In genomic region chr9:105842023-105842644, GRCh38 we compare ENCODE assay signal across 8 cellular contexts.
DNase-seq lines count a peak whose midpoint lies in the region; ATAC-seq, FAIRE-seq and TF ChIP-seq lines count a peak whose summit lies in the region.

No MANE protein-coding gene starts in this region.

- dilution Hi-C loops in keratinocyte (cut with MboI; ENCODE audit: extremely low pct_ligation_motif_present, low sequenced_read_pairs): no loop called here

- H3K9me2 ChIP-seq in MM.1S (replicated peaks; ENCODE audit: insufficient read depth, low read length): no peaks in the 10 kb centered on the region

- no peaks in the 10 kb centered on the region for H3K9me3 Mint-ChIP-seq in activated naive CD8-positive, alpha-beta T cell treated with anti-CD3 and anti-CD28 coated beads for 36 hours

- peak; percentile 32 for FAIRE-seq in keratinocyte (lab: Jason Lieb, UNC)

- no peaks in the 10 kb centered on the region for H3K27me3 Mint-ChIP-seq in activated naive CD8-positive, alpha-beta T cell treated with anti-CD3 and anti-CD28 coated beads for 36 hours

- TF ChIP-seq CTCF in AG09309 (IDR thresholded peaks at IDR 0.05; ENCODE audit: control insufficient read depth, insufficient read depth, low read depth, low read length, missing control alignments): peak; percentile 62
- TF ChIP-seq CTCF in GM12872 (IDR thresholded peaks at IDR 0.05; ENCODE audit: insufficient read depth, low read depth, low read length): peak; percentile 68
- peak; percentile 86 for TF ChIP-seq CTCF in MM.1S (IDR thresholded peaks at IDR 0.05; ENCODE audit: low read length)
- peak; percentile 53 to 66 (median 61) for TF ChIP-seq CTCF in keratinocyte (optimal IDR thresholded peaks at IDR 0.05 in 1 of 3, IDR thresholded peaks at IDR 0.05 in 1 of 3, conservative IDR thresholded peaks at IDR 0.05 in 1 of 3; ENCODE audit: extremely low read depth in 1 of 3, insufficient read depth in 2 of 3, low read length in 3 of 3)
- TF ChIP-seq CTCF in tibial artery (IDR thresholded peaks at IDR 0.05): peak; percentile 31 to 35

- H2AFZ ChIP-seq in MM.1S (ENCODE audit: low read length) (no peak overlapping the region), keratinocyte (ENCODE audit: control insufficient read depth, low read length) (no peak overlapping the region)

- no peaks in the 10 kb centered on the region for H3K4me1 Mint-ChIP-seq in activated naive CD8-positive, alpha-beta T cell treated with anti-CD3 and anti-CD28 coated beads for 36 hours

- H3K27me3 ChIP-seq in MM.1S (replicated peaks; ENCODE audit: insufficient read depth, low read length) (no peaks in the 10 kb centered on the region), keratinocyte (ENCODE audit: control insufficient read depth, extremely low read depth, insufficient read depth, low read length) (peaks cover 5% of the 10 kb centered on the region), tibial artery (no peaks in the 10 kb centered on the region)

- no peaks in the 10 kb centered on the region for H3K9me1 ChIP-seq in keratinocyte (ENCODE audit: control insufficient read depth, extremely low read depth, insufficient read depth, low read length)

- H4K20me1 ChIP-seq in MM.1S (ENCODE audit: insufficient read depth, low read length) (no peaks in the 10 kb centered on the region), keratinocyte (ENCODE audit: control insufficient read depth, extremely low read depth, insufficient read depth, low read length) (no peaks in the 10 kb centered on the region)

- no peaks in the 10 kb centered on the region; the same call in 1 of the 2 replicates for H3F3A ChIP-seq in MM.1S (ENCODE audit: insufficient read depth, low read length)

- 0 out of 2 replicates have a peak, but pooled peaks cover 3% of the 10 kb centered on the region for H3K4me1 ChIP-seq in MM.1S (ENCODE audit: low read length)
- no peaks in the 10 kb centered on the region for H3K4me1 ChIP-seq in keratinocyte (ENCODE audit: control insufficient read depth, extremely low read depth, insufficient read depth, low read length)
- no peaks in the 10 kb centered on the region for H3K4me1 ChIP-seq in tibial artery

- H3K4me2 ChIP-seq in MM.1S (ENCODE audit: low read depth, low read length) (no peak overlapping the region), keratinocyte (ENCODE audit: control insufficient read depth, extremely low read depth, insufficient read depth, low read depth, low read length) (no peak overlapping the region)

- no peak overlapping the region for H3K27ac Mint-ChIP-seq in activated naive CD8-positive, alpha-beta T cell treated with anti-CD3 and anti-CD28 coated beads for 36 hours

- H3K9ac ChIP-seq in MM.1S (ENCODE audit: low read length) (no peak overlapping the region), keratinocyte (ENCODE audit: control insufficient read depth, extremely low read depth, insufficient read depth, low read length) (no peak overlapping the region)

- H3K9me3 ChIP-seq in MM.1S (replicated peaks; ENCODE audit: insufficient read depth, low read length): no peaks in the 10 kb centered on the region
- H3K9me3 ChIP-seq in keratinocyte (ENCODE audit: control insufficient read depth, low read depth, low read length): no peaks in the 10 kb centered on the region
- H3K9me3 ChIP-seq in tibial artery: peaks cover 0 to 8% (median 5%) of the 10 kb centered on the region in 3 donors

- H3K36me3 Mint-ChIP-seq in activated naive CD8-positive, alpha-beta T cell treated with anti-CD3 and anti-CD28 coated beads for 36 hours: no peaks in the 10 kb centered on the region

- intact Hi-C loops in tibial artery (cut with DNase I; ENCODE audit: low total_unique reads): no loop called here
- intact Hi-C loops in Right ventricle myocardium superior (cut with DNase I): loop anchor here (5.0 kb wide), 1 partner anchor 40 kb away; no protein-coding TSS in a partner anchor

- H3K4me3 ChIP-seq in AG09309 (ENCODE audit: control insufficient read depth, low read depth, low read length) (no peak overlapping the region), MM.1S (ENCODE audit: low read length) (no peak overlapping the region), keratinocyte (ENCODE audit: control insufficient read depth in 2 of 3, extremely low read depth in 1 of 3, insufficient read depth in 2 of 3, low read depth in 1 of 3, low read length in 3 of 3) (no peak overlapping the region), tibial artery (no peak overlapping the region)

- H3K27ac ChIP-seq in MM.1S (ENCODE audit: low read length): no peak overlapping the region
- no peak overlapping the region for H3K27ac ChIP-seq in keratinocyte (ENCODE audit: control insufficient read depth, insufficient read depth, low read length)
- no peak overlapping the region for H3K27ac ChIP-seq in tibial artery

- no peaks in the 10 kb centered on the region for H3K36me3 ChIP-seq in MM.1S (replicated peaks; ENCODE audit: insufficient read depth, low read length)
- H3K36me3 ChIP-seq in keratinocyte (ENCODE audit: control insufficient read depth in 2 of 2, extremely low read depth in 1 of 2, insufficient read depth in 2 of 2, low read length in 2 of 2): no peaks in the 10 kb centered on the region
- H3K36me3 ChIP-seq in tibial artery: no peaks in the 10 kb centered on the region

- DNase-seq in AG09309 (ENCODE audit: low read depth): peak; percentile 1
- DNase-seq in MM.1S: peak; percentile 60
- DNase-seq in activated naive CD8-positive, alpha-beta T cell treated with anti-CD3 and anti-CD28 coated beads for 36 hours: peak; percentile 13
- DNase-seq in keratinocyte (ENCODE audit: low read depth, low spot score): no peak
- DNase-seq in tibial artery: no peak
- DNase-seq in Right ventricle myocardium superior: no peak
- DNase-seq in NCI-H524 treated with DMSO at 0.1 percent for 48 hours (lab: John Stamatoyannopoulos, UW): no peak

- no peak for ATAC-seq in Right ventricle myocardium superior (ENCODE audit: poor library complexity)

- H3K4me3 Mint-ChIP-seq in activated naive CD8-positive, alpha-beta T cell treated with anti-CD3 and anti-CD28 coated beads for 36 hours: no peak overlapping the region

- no peaks in the 10 kb centered on the region for H3K79me2 ChIP-seq in MM.1S (ENCODE audit: low read length)
- no peaks in the 10 kb centered on the region for H3K79me2 ChIP-seq in keratinocyte (ENCODE audit: control insufficient read depth, insufficient read depth, low read length)

Comparison
In these comparisons a context has a peak if more than half of its experiments do, and no peak if none do; other contexts are left out.
1. DNase-seq: peak in AG09309 (single experiment), MM.1S (single experiment) and activated naive CD8-positive, alpha-beta T cell treated with anti-CD3 and anti-CD28 coated beads for 36 hours (single experiment); none in keratinocyte (single experiment), tibial artery (0 of 2), Right ventricle myocardium superior (single experiment) and NCI-H524 treated with DMSO at 0.1 percent for 48 hours (single experiment).
2. CTCF ChIP-seq: peak in every context shown above with its lines; median percentile 86 in MM.1S; 68 in GM12872; 62 in AG09309; 61 in keratinocyte; 33 in tibial artery.